In the genomic region with DNA sequence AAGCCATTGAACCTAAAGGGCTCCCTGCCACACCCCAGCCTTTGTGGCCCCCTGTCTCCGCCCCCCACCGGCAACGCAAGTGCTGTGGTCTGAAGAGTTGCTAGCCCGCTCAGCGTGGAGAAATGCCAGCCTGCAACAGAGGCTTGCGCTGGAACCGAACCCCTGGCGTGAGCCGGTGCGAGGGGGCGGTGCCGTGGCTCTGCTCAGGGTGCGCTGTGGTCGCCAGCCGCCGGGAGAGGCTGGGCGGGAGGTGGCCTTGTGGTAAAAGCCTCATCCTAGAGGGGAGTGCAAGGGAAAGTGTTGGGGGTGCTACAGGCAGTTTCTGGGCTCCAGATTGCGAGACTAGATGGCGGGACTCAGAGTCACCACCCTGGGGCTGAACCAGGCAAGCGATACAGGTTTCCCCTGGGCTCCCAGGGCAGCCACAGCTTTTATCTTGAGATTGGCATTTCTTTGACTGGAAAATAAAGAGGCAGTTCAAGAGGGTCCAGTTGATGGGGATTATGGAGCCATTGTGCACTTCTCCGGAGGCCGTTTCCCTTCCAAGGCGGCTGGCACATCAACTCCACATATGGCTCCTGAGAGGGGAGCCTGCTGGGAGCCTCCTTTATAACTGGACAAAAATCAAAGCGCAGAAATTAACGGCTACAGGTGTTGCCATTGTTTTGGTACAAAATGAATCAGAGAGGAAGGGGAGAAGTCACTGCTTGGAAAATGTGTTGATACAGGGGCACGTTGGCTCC, we compare ENCODE assay signal across 8 cellular contexts. TPM values are rescaled to one million over a fixed set of nuclear protein-coding genes. Genes with fewer than 3 reads are reported as not detected.
DNase-seq lines count a peak whose midpoint lies in the region; ATAC-seq lines count a peak whose summit lies in the region.

No MANE protein-coding gene starts in this region.

- intact Hi-C loops in activated T-helper 2 cell treated with anti-CD3 and anti-CD28 coated beads, Interferon-gamma antibody, Interleukin-2, Interleukin-4, amounts not matched to agents 10 μg/mL and 5 μg/mL and 100 μg/mL, durations not matched to agents 14 hours and 24 hours and 36 hours (cut with micrococcal nuclease): no loop called here

- H3K9me3 Mint-ChIP-seq in activated T-helper 2 cell treated with anti-CD3 and anti-CD28 coated beads, Interferon-gamma antibody, Interleukin-2, Interleukin-4, amounts not matched to agents 10 μg/mL and 5 μg/mL and 100 μg/mL, durations not matched to agents 14 hours and 24 hours and 36 hours: no peaks in the 10 kb centered on the region

- peak; percentile 34 for DNase-seq in ELF-1 (ENCODE audit: low read depth, low spot score)
- peak; percentile 59 to 86 (median 76) for DNase-seq in NCI-H1417 (lab: John Stamatoyannopoulos, UW)
- peak; percentile 28 for DNase-seq in activated T-helper 2 cell treated with anti-CD3 and anti-CD28 coated beads, Interferon-gamma antibody, Interleukin-2, Interleukin-4, amounts not matched to agents 10 μg/mL and 5 μg/mL and 100 μg/mL, durations not matched to agents 14 hours and 24 hours and 36 hours (ENCODE audit: low spot score)
- DNase-seq in stimulated activated CD4-positive, alpha-beta T cell treated with anti-CD3 and anti-CD28 coated beads, Interleukin-1b, Interleukin-23, amount 100 ng/mL, for 48 hours: peak; percentile 13
- no peak for DNase-seq in epidermal melanocyte (ENCODE audit: insufficient read length, low spot score)
- no peak for DNase-seq in SKM-1 treated with dmso at 0.1 percent for 144 hours (lab: John Stamatoyannopoulos, UW; ENCODE audit: unreplicated experiment)

- peak overlapping the region; percentile 33 for H3K4me3 ChIP-seq in iPS-11a (ENCODE audit: low read depth, low read length)

- peak overlapping the region; percentile 87 for H3K4me3 Mint-ChIP-seq in activated T-helper 2 cell treated with anti-CD3 and anti-CD28 coated beads, Interferon-gamma antibody, Interleukin-2, Interleukin-4, amounts not matched to agents 10 μg/mL and 5 μg/mL and 100 μg/mL, durations not matched to agents 14 hours and 24 hours and 36 hours (ENCODE audit: low read depth)

- H3K27ac Mint-ChIP-seq in activated T-helper 2 cell treated with anti-CD3 and anti-CD28 coated beads, Interferon-gamma antibody, Interleukin-2, Interleukin-4, amounts not matched to agents 10 μg/mL and 5 μg/mL and 100 μg/mL, durations not matched to agents 14 hours and 24 hours and 36 hours: peak overlapping the region; percentile 35

- H3K4me1 Mint-ChIP-seq in activated T-helper 2 cell treated with anti-CD3 and anti-CD28 coated beads, Interferon-gamma antibody, Interleukin-2, Interleukin-4, amounts not matched to agents 10 μg/mL and 5 μg/mL and 100 μg/mL, durations not matched to agents 14 hours and 24 hours and 36 hours (ENCODE audit: low read depth): peaks cover 25% of the 10 kb centered on the region

- H3K27me3 Mint-ChIP-seq in activated T-helper 2 cell treated with anti-CD3 and anti-CD28 coated beads, Interferon-gamma antibody, Interleukin-2, Interleukin-4, amounts not matched to agents 10 μg/mL and 5 μg/mL and 100 μg/mL, durations not matched to agents 14 hours and 24 hours and 36 hours (ENCODE audit: low read depth): peaks cover 40% of the 10 kb centered on the region

- ATAC-seq in GM21576 (IDR thresholded peaks at IDR 0.05; ENCODE audit: unreplicated experiment): no peak

- H3K36me3 Mint-ChIP-seq in activated T-helper 2 cell treated with anti-CD3 and anti-CD28 coated beads, Interferon-gamma antibody, Interleukin-2, Interleukin-4, amounts not matched to agents 10 μg/mL and 5 μg/mL and 100 μg/mL, durations not matched to agents 14 hours and 24 hours and 36 hours (ENCODE audit: low read depth): peaks cover 16% of the 10 kb centered on the region

RNA-seq across cellular contexts. Expression of a gene that starts 2.3 kb away (rescaled TPM):
- 6.6 and 7.2 TPM in 2 replicates for total RNA-seq in activated T-helper 2 cell treated with anti-CD3 and anti-CD28 coated beads, Interferon-gamma antibody, Interleukin-2, Interleukin-4, amounts not matched to agents 10 μg/mL and 5 μg/mL and 100 μg/mL, durations not matched to agents 14 hours and 24 hours and 36 hours

Comparison
In these comparisons a context has a peak if more than half of its experiments do, and no peak if none do; other contexts are left out.
1. DNase-seq: peak in ELF-1 (single experiment), NCI-H1417 (3 of 3), activated T-helper 2 cell treated with anti-CD3 and anti-CD28 coated beads, Interferon-gamma antibody, Interleukin-2, Interleukin-4, amounts not matched to agents 10 μg/mL and 5 μg/mL and 100 μg/mL, durations not matched to agents 14 hours and 24 hours and 36 hours (single experiment) and stimulated activated CD4-positive, alpha-beta T cell treated with anti-CD3 and anti-CD28 coated beads, Interleukin-1b, Interleukin-23, amount 100 ng/mL, for 48 hours (single experiment); none in epidermal melanocyte (single experiment) and SKM-1 treated with dmso at 0.1 percent for 144 hours (single experiment).